In the genomic region with DNA sequence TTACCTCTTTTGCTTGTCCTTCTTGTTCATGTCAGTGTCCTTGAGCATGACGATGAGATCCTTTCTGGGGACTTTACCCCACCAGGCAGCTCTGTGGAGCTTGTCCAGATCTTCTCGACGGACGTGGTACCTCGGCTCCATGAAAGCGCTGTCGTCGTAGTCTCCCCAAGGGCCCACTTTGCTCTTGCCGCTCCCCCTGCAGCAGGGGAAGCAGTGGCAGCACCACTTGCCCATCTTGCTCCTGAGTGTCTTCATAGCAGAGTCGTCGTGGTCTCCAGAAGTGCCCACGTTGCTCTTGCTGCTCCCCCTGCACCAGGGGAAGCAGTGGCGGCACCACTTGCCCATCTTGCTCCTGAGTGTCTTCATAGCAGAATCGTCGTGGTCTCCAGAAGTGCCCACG, we compare ENCODE assay signal across 15 cellular contexts. TPM values are rescaled to one million over a fixed set of nuclear protein-coding genes. Genes with fewer than 3 reads are reported as not detected.
"Had no signal": no experiment of that assay in that cellular context is flagged by ENCODE, and none has a peak within 500 bp of the region (broad histone marks: within the 10 kb centered on the region; RNA-seq: fewer than 3 reads in every experiment).

No MANE protein-coding gene starts in this region.

RNA-seq across cellular contexts. Expression of a gene that starts 0.4 kb away (rescaled TPM):
- total RNA-seq: activated B cell treated with CpG ODN at 0.5 μM for 24 hours; activated CD4-positive, alpha-beta memory T cell treated with anti-CD3 and anti-CD28 coated beads for 36 hours; activated CD4-positive, alpha-beta memory T cell treated with anti-CD3 and anti-CD28 coated beads, Interleukin-2, amount 10 ng/mL, durations not matched to agents 7 days and 5 days; activated CD4-positive, alpha-beta T cell treated with anti-CD3 and anti-CD28 coated beads for 36 hours; activated CD4-positive, alpha-beta T cell treated with anti-CD3 and anti-CD28 coated beads, Interleukin-2, amount 10 ng/mL, durations not matched to agents 24 days and 14 days; activated CD4-positive, alpha-beta T cell treated with anti-CD3 and anti-CD28 coated beads, Interleukin-2, amount 10 ng/mL, durations not matched to agents 7 days and 5 days; activated CD8-positive, alpha-beta memory T cell treated with anti-CD3 and anti-CD28 coated beads for 36 hours; activated CD8-positive, alpha-beta memory T cell treated with anti-CD3 and anti-CD28 coated beads, Interleukin-2, amount 10 ng/mL, durations not matched to agents 7 days and 5 days; activated CD8-positive, alpha-beta T cell treated with anti-CD3 and anti-CD28 coated beads for 36 hours; activated CD8-positive, alpha-beta T cell treated with anti-CD3 and anti-CD28 coated beads, Interleukin-2, amount 10 ng/mL, durations not matched to agents 7 days and 5 days; T-cell; T-helper 1 cell treated with Interleukin-12 subunit alpha and Interleukin-12 subunit beta and Interleukin-4 antibody, amounts not matched to agents 30 ng/mL and 1 ng/mL, for 36 hours; T-helper 17 cell; T-helper 2 cell treated with Interferon-gamma antibody and Interleukin-4, amounts not matched to agents 100 ng/mL and 5 ng/mL, for 36 hours; WTC11 had no signal
